Comparison of ENCODE assay signal across 1 cellular context in the genomic region with DNA sequence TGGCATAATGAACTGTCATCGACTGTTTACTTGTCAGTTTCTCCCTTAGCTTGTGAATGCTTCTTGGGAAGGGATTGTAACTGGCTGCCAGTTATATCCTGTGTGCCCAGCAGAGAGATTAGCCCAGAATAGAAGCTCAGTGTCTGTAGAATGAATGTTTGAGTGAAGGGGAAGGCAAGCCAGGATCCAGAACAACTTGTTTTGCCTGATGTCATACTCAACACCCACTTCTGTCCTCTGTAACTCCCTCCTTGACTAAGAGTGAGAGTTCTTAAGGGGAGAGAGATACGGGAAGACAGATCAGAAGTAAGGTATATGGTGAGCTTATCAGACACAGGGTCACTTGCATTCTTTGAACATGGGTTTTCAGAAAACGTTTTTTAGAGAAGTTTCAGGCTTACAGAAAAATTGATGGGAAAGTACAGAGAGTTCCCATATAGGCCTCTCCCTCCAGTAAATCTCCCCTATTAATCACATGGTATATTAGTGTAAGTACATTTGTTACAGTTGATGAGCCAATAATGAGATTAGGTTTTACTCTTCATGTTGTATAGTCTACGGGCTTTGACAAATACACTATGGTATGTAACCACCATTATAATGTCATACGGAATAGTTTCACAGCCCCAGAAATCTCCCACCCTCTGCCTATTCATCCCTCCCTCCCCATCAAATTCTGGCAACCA.
A peak's percentile ranks its signal among the peaks of the same experiment; 100 is the strongest.
TF ChIP-seq lines count a peak whose summit lies in the region.

No MANE protein-coding gene starts in this region.

TF ChIP-seq in HEK293, 187 proteins besides CTCF, POLR2A, EP300 and RAD21 (continued from another document):
- no peak for TF ChIP-seq PRDM2 (tag by site-specific recombination; IDR thresholded peaks at IDR 0.05; ENCODE audit: borderline replicate concordance)
- TF ChIP-seq ZNF610 (tag by site-specific recombination; IDR thresholded peaks at IDR 0.05; ENCODE audit: borderline replicate concordance), result no peak
- TF ChIP-seq, protein P1, sequence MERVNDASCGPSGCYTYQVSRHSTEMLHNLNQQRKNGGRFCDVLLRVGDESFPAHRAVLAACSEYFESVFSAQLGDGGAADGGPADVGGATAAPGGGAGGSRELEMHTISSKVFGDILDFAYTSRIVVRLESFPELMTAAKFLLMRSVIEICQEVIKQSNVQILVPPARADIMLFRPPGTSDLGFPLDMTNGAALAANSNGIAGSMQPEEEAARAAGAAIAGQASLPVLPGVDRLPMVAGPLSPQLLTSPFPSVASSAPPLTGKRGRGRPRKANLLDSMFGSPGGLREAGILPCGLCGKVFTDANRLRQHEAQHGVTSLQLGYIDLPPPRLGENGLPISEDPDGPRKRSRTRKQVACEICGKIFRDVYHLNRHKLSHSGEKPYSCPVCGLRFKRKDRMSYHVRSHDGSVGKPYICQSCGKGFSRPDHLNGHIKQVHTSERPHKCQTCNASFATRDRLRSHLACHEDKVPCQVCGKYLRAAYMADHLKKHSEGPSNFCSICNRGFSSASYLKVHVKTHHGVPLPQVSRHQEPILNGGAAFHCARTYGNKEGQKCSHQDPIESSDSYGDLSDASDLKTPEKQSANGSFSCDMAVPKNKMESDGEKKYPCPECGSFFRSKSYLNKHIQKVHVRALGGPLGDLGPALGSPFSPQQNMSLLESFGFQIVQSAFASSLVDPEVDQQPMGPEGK (tag by site-specific recombination; IDR thresholded peaks at IDR 0.05), result no peak
- 0 out of 2 replicates have a peak, but pooled peaks have one; percentile 15 for TF ChIP-seq ZNF600 (tag by site-specific recombination; IDR thresholded peaks at IDR 0.05)
